In the genomic region with DNA sequence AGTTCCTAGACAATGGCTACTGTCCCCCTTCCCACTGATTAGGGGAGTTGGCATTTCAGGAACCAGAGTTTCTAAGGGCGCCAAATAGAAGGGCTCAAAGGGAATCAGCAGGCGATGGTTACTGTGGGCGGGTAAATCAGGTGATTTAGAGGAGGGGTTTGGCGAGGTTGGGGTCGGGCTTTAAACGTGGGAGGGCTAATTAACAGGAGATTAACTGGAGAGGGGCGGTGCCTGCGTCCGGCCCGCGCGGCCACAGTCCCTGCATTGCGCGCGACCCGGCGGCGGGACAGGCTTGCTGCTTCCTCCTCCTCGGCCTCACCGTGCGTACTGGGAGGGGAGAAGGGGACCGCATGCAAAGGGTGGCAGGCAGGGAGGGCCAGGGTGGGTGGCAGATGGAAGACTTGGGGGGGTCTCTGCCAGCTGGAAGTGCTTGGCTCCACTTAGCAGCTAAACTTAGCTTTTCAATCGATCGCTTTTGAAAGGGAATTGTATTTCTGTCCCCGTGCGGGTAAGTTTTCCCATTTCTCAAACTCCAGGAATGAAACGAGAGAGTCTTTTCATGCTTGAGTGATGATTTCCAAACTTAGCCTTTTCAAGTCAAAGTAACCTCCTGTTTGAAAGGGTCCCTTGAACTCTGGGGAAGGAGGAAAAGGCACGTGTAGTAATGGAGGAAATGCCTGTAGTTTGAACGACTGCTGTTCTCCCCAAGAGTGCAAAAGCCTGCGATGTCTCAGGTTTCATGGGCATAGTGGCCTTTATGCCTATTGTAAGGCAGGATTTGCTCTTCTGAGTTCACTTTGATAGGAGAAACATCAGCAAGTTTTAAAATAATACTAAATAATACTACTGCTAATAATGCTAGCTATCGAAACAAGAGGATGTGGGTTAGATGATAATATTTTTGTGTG, we compare ENCODE assay signal across 1 cellular context.
A peak's percentile ranks its signal among the peaks of the same experiment; 100 is the strongest.
TF ChIP-seq lines count a peak whose summit lies in the region.

A gene with protein sequence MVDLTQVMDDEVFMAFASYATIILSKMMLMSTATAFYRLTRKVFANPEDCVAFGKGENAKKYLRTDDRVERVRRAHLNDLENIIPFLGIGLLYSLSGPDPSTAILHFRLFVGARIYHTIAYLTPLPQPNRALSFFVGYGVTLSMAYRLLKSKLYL (plus strand): TSS at position 255 of the 908 bp plus-strand sequence. CDS start 6,608 bp downstream, outside the sequence.

TF ChIP-seq in HepG2, 621 proteins besides CTCF, POLR2A, EP300 and RAD21 (continued from another document and continues in another):
- TF ChIP-seq ZFP82 (CRISPR knock-in tag; IDR thresholded peaks at IDR 0.05; ENCODE audit: borderline replicate concordance) (0 out of 2 replicates have a peak, but pooled peaks have one; percentile 26), DR1 (CRISPR knock-in tag; IDR thresholded peaks at IDR 0.05) (0 out of 2 replicates have a peak, but pooled peaks have one; percentile 18), TARDBP (CRISPR knock-in tag; IDR thresholded peaks at IDR 0.05) (peak; percentile 70), RELA (CRISPR knock-in tag; IDR thresholded peaks at IDR 0.05) (no peak), ZNF567 (CRISPR knock-in tag; IDR thresholded peaks at IDR 0.05; ENCODE audit: borderline replicate concordance) (no peak), IRF2 (CRISPR knock-in tag; IDR thresholded peaks at IDR 0.05) (no peak; the same call in 1 of the 2 replicates), EED (CRISPR knock-in tag; IDR thresholded peaks at IDR 0.05) (no peak), IKZF4 (CRISPR knock-in tag; IDR thresholded peaks at IDR 0.05; ENCODE audit: borderline replicate concordance, low read depth, not compliant biosample characterization) (no peak), ZNF546 (CRISPR knock-in tag; conservative IDR thresholded peaks at IDR 0.05) (no peak), BRD4 (CRISPR knock-in tag; IDR thresholded peaks at IDR 0.05) (peak; percentile 24; the same call in 1 of the 2 replicates), SRY (CRISPR knock-in tag; IDR thresholded peaks at IDR 0.05) (no peak; the same call in 1 of the 2 replicates), ZKSCAN1 (IDR thresholded peaks at IDR 0.05; ENCODE audit: low read length) (no peak), ZFX (CRISPR knock-in tag; IDR thresholded peaks at IDR 0.05; ENCODE audit: low read depth) (peak; percentile 81), ATRX (CRISPR knock-in tag; IDR thresholded peaks at IDR 0.05; ENCODE audit: borderline replicate concordance) (no peak), ZNF841 (CRISPR knock-in tag; IDR thresholded peaks at IDR 0.05; ENCODE audit: borderline replicate concordance) (no peak), SP4 (CRISPR knock-in tag; IDR thresholded peaks at IDR 0.05) (0 out of 2 replicates have a peak, but pooled peaks have one; percentile 42), CBX5 (CRISPR knock-in tag; IDR thresholded peaks at IDR 0.05; ENCODE audit: borderline replicate concordance) (no peak), CBFB (CRISPR knock-in tag; IDR thresholded peaks at IDR 0.05) (no peak), ZNF614 (CRISPR knock-in tag; IDR thresholded peaks at IDR 0.05; ENCODE audit: borderline replicate concordance) (no peak), ZBTB7B (CRISPR knock-in tag; IDR thresholded peaks at IDR 0.05) (0 out of 2 replicates have a peak, but pooled peaks have one; percentile 12), PHB2 (IDR thresholded peaks at IDR 0.05; ENCODE audit: partially characterized antibody) (no peak), ARID2 (CRISPR knock-in tag; IDR thresholded peaks at IDR 0.05; ENCODE audit: borderline replicate concordance) (peak; percentile 84), CHD4 (IDR thresholded peaks at IDR 0.05; ENCODE audit: borderline replicate concordance, low read length) (no peak), NFATC3 (CRISPR knock-in tag; IDR thresholded peaks at IDR 0.05) (0 out of 2 replicates have a peak, but pooled peaks have one; percentile 6), JUNB (CRISPR knock-in tag; IDR thresholded peaks at IDR 0.05; ENCODE audit: borderline replicate concordance) (no peak), MED1 (CRISPR knock-in tag; IDR thresholded peaks at IDR 0.05) (peak; percentile 36; the same call in 1 of the 2 replicates), KDM5B (CRISPR knock-in tag; IDR thresholded peaks at IDR 0.05; ENCODE audit: borderline replicate concordance) (no peak), SIN3A (IDR thresholded peaks at IDR 0.05; ENCODE audit: borderline replicate concordance, low read depth, low read length) (peak; percentile 52; the same call in 1 of the 2 replicates), MXI1 (IDR thresholded peaks at IDR 0.05; ENCODE audit: borderline replicate concordance, low read depth, low read length) (no peak; the same call in 2 of the 3 replicates), HNRNPL (IDR thresholded peaks at IDR 0.05; ENCODE audit: low read depth, low read length) (0 out of 2 replicates have a peak, but pooled peaks have one; percentile 33), MTA1 (CRISPR knock-in tag; IDR thresholded peaks at IDR 0.05; ENCODE audit: borderline replicate concordance) (peak; percentile 50; the same call in 1 of the 2 replicates), HNRNPK (IDR thresholded peaks at IDR 0.05; ENCODE audit: low read depth, low read length, poor library complexity, severe bottlenecking) (peak; percentile 33), ZNF350 (CRISPR knock-in tag; IDR thresholded peaks at IDR 0.05; ENCODE audit: borderline replicate concordance, low read depth) (peak; percentile 41; the same call in 1 of the 2 replicates), SMAD1 (CRISPR knock-in tag; IDR thresholded peaks at IDR 0.05; ENCODE audit: borderline replicate concordance, low read depth) (no peak), RBFOX2 (IDR thresholded peaks at IDR 0.05; ENCODE audit: low read depth, low read length) (peak; percentile 89), ZNF501 (CRISPR knock-in tag; IDR thresholded peaks at IDR 0.05) (peak; percentile 25; the same call in 1 of the 2 replicates), NKX3-1 (CRISPR knock-in tag; IDR thresholded peaks at IDR 0.05) (0 out of 2 replicates have a peak, but pooled peaks have one; percentile 33), MED13 (CRISPR knock-in tag; IDR thresholded peaks at IDR 0.05) (peak; percentile 39; the same call in 1 of the 2 replicates), NFIC (IDR thresholded peaks at IDR 0.05; ENCODE audit: low read length) (no peak), SAP130 (CRISPR knock-in tag; IDR thresholded peaks at IDR 0.05; ENCODE audit: low read depth) (0 out of 2 replicates have a peak, but pooled peaks have one; percentile 52), MEF2D (CRISPR knock-in tag; IDR thresholded peaks at IDR 0.05) (no peak), ISL2 (CRISPR knock-in tag; IDR thresholded peaks at IDR 0.05) (no peak), BRCA1 (CRISPR knock-in tag; IDR thresholded peaks at IDR 0.05) (0 out of 2 replicates have a peak, but pooled peaks have one; percentile 77), RBM39 (IDR thresholded peaks at IDR 0.05; ENCODE audit: low read depth, low read length, poor library complexity, severe bottlenecking) (peak; percentile 86), NR2F6 (IDR thresholded peaks at IDR 0.05) (no peak), NR2F6 (CRISPR knock-in tag; IDR thresholded peaks at IDR 0.05) (peak; percentile 17; the same call in 1 of the 2 replicates), ZFP90 (CRISPR knock-in tag; IDR thresholded peaks at IDR 0.05; ENCODE audit: borderline replicate concordance) (peak; percentile 76; the same call in 1 of the 2 replicates), ZNF451 (CRISPR knock-in tag; IDR thresholded peaks at IDR 0.05) (0 out of 2 replicates have a peak, but pooled peaks have one; percentile 52), ZNF354B (CRISPR knock-in tag; IDR thresholded peaks at IDR 0.05) (0 out of 2 replicates have a peak, but pooled peaks have one; percentile 42), MXD4 (CRISPR knock-in tag; IDR thresholded peaks at IDR 0.05) (peak; percentile 29; the same call in 1 of the 2 replicates), KAT7 (CRISPR knock-in tag; IDR thresholded peaks at IDR 0.05; ENCODE audit: borderline replicate concordance) (0 out of 2 replicates have a peak, but pooled peaks have one; percentile 43), NR2F2 (IDR thresholded peaks at IDR 0.05; ENCODE audit: borderline replicate concordance, low read depth) (0 out of 2 replicates have a peak, but pooled peaks have one; percentile 14), HES4 (CRISPR knock-in tag; IDR thresholded peaks at IDR 0.05; ENCODE audit: borderline replicate concordance) (0 out of 2 replicates have a peak, but pooled peaks have one; percentile 48), TAF1 (CRISPR knock-in tag; IDR thresholded peaks at IDR 0.05) (peak; percentile 89)
- TF ChIP-seq, protein P1, sequence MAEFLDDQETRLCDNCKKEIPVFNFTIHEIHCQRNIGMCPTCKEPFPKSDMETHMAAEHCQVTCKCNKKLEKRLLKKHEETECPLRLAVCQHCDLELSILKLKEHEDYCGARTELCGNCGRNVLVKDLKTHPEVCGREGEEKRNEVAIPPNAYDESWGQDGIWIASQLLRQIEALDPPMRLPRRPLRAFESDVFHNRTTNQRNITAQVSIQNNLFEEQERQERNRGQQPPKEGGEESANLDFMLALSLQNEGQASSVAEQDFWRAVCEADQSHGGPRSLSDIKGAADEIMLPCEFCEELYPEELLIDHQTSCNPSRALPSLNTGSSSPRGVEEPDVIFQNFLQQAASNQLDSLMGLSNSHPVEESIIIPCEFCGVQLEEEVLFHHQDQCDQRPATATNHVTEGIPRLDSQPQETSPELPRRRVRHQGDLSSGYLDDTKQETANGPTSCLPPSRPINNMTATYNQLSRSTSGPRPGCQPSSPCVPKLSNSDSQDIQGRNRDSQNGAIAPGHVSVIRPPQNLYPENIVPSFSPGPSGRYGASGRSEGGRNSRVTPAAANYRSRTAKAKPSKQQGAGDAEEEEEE (CRISPR knock-in tag; IDR thresholded peaks at IDR 0.05; ENCODE audit: borderline replicate concordance), result no peak
- TF ChIP-seq, protein P2, sequence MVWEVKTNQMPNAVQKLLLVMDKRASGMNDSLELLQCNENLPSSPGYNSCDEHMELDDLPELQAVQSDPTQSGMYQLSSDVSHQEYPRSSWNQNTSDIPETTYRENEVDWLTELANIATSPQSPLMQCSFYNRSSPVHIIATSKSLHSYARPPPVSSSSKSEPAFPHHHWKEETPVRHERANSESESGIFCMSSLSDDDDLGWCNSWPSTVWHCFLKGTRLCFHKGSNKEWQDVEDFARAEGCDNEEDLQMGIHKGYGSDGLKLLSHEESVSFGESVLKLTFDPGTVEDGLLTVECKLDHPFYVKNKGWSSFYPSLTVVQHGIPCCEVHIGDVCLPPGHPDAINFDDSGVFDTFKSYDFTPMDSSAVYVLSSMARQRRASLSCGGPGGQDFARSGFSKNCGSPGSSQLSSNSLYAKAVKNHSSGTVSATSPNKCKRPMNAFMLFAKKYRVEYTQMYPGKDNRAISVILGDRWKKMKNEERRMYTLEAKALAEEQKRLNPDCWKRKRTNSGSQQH (CRISPR knock-in tag; IDR thresholded peaks at IDR 0.05; ENCODE audit: low read depth), result 0 out of 2 replicates have a peak, but pooled peaks have one; percentile 51
- TF ChIP-seq, protein P3, sequence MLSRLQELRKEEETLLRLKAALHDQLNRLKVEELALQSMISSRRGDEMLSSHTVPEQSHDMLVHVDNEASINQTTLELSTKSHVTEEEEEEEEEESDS (CRISPR knock-in tag; IDR thresholded peaks at IDR 0.05; ENCODE audit: borderline replicate concordance), result 0 out of 2 replicates have a peak, but pooled peaks have one; percentile 66
- TF ChIP-seq, protein P4, sequence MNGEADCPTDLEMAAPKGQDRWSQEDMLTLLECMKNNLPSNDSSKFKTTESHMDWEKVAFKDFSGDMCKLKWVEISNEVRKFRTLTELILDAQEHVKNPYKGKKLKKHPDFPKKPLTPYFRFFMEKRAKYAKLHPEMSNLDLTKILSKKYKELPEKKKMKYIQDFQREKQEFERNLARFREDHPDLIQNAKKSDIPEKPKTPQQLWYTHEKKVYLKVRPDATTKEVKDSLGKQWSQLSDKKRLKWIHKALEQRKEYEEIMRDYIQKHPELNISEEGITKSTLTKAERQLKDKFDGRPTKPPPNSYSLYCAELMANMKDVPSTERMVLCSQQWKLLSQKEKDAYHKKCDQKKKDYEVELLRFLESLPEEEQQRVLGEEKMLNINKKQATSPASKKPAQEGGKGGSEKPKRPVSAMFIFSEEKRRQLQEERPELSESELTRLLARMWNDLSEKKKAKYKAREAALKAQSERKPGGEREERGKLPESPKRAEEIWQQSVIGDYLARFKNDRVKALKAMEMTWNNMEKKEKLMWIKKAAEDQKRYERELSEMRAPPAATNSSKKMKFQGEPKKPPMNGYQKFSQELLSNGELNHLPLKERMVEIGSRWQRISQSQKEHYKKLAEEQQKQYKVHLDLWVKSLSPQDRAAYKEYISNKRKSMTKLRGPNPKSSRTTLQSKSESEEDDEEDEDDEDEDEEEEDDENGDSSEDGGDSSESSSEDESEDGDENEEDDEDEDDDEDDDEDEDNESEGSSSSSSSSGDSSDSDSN (CRISPR knock-in tag; IDR thresholded peaks at IDR 0.05), result peak; percentile 67
- TF ChIP-seq, protein P5, sequence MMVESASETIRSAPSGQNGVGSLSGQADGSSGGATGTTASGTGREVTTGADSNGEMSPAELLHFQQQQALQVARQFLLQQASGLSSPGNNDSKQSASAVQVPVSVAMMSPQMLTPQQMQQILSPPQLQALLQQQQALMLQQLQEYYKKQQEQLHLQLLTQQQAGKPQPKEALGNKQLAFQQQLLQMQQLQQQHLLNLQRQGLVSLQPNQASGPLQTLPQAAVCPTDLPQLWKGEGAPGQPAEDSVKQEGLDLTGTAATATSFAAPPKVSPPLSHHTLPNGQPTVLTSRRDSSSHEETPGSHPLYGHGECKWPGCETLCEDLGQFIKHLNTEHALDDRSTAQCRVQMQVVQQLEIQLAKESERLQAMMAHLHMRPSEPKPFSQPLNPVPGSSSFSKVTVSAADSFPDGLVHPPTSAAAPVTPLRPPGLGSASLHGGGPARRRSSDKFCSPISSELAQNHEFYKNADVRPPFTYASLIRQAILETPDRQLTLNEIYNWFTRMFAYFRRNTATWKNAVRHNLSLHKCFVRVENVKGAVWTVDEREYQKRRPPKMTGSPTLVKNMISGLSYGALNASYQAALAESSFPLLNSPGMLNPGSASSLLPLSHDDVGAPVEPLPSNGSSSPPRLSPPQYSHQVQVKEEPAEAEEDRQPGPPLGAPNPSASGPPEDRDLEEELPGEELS (CRISPR knock-in tag; IDR thresholded peaks at IDR 0.05), result no peak; the same call in 1 of the 2 replicates
- TF ChIP-seq, protein P6, sequence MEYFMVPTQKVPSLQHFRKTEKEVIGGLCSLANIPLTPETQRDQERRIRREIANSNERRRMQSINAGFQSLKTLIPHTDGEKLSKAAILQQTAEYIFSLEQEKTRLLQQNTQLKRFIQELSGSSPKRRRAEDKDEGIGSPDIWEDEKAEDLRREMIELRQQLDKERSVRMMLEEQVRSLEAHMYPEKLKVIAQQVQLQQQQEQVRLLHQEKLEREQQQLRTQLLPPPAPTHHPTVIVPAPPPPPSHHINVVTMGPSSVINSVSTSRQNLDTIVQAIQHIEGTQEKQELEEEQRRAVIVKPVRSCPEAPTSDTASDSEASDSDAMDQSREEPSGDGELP (IDR thresholded peaks at IDR 0.05; ENCODE audit: borderline replicate concordance, low read depth), result peak; percentile 78; the same call in 1 of the 2 replicates
- TF ChIP-seq, protein P7, sequence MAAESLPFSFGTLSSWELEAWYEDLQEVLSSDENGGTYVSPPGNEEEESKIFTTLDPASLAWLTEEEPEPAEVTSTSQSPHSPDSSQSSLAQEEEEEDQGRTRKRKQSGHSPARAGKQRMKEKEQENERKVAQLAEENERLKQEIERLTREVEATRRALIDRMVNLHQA (CRISPR knock-in tag; IDR thresholded peaks at IDR 0.05), result no peak
- TF ChIP-seq, protein P8, sequence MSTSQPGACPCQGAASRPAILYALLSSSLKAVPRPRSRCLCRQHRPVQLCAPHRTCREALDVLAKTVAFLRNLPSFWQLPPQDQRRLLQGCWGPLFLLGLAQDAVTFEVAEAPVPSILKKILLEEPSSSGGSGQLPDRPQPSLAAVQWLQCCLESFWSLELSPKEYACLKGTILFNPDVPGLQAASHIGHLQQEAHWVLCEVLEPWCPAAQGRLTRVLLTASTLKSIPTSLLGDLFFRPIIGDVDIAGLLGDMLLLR (CRISPR knock-in tag; IDR thresholded peaks at IDR 0.05), result no peak
